In the genomic region with DNA sequence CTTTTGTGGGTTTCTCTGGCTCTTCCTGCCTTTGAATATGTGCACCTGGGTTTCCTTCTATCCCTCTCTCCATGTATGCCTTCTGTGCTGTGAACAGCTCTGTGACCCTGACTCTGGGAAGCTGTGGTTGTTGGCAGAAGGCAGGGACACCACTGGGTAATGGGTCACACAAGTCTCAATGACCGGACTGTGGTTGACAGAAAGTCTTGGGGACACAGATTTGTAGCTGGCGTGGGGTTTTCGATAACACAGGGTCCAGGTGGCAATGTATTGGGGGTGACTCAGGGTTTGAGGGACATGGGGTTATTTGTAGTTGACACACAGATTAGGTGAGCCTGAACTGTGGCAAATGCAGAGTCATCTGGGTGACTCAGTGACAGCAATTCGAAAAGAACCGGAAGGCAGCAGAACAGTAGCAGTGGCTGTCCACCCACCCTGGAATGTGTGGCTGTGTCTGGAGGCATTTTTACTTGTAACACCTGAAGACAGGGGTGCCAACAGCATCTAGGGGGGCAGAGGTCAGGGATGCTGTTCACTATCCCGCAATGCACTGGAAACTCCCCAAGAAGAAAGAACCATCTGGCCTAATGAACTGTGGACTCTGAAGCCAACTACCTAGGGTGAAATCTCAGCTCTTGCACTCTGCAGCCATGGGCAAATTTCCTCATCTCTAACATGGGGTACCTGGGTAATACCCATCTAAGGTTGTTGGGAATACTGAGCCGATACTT, we compare ENCODE assay signal across 1 cellular context.
TF ChIP-seq lines count a peak whose summit lies in the region.

No MANE protein-coding gene starts in this region.

TF ChIP-seq in WTC11, 78 proteins besides CTCF, POLR2A, EP300 and RAD21 (continued from another document):
- TF ChIP-seq, protein P1, sequence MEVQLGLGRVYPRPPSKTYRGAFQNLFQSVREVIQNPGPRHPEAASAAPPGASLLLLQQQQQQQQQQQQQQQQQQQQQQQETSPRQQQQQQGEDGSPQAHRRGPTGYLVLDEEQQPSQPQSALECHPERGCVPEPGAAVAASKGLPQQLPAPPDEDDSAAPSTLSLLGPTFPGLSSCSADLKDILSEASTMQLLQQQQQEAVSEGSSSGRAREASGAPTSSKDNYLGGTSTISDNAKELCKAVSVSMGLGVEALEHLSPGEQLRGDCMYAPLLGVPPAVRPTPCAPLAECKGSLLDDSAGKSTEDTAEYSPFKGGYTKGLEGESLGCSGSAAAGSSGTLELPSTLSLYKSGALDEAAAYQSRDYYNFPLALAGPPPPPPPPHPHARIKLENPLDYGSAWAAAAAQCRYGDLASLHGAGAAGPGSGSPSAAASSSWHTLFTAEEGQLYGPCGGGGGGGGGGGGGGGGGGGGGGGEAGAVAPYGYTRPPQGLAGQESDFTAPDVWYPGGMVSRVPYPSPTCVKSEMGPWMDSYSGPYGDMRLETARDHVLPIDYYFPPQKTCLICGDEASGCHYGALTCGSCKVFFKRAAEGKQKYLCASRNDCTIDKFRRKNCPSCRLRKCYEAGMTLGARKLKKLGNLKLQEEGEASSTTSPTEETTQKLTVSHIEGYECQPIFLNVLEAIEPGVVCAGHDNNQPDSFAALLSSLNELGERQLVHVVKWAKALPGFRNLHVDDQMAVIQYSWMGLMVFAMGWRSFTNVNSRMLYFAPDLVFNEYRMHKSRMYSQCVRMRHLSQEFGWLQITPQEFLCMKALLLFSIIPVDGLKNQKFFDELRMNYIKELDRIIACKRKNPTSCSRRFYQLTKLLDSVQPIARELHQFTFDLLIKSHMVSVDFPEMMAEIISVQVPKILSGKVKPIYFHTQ (CRISPR knock-in tag; IDR thresholded peaks at IDR 0.05) = no peak
- TF ChIP-seq MXD4 (CRISPR knock-in tag; IDR thresholded peaks at IDR 0.05; ENCODE audit: borderline replicate concordance) (no peak), SMAD4 (CRISPR knock-in tag; IDR thresholded peaks at IDR 0.05) (no peak), IRF2 (CRISPR knock-in tag; IDR thresholded peaks at IDR 0.05; ENCODE audit: borderline replicate concordance, low read depth) (no peak), NR2C2 (CRISPR knock-in tag; IDR thresholded peaks at IDR 0.05) (no peak), ZBTB43 (CRISPR knock-in tag; IDR thresholded peaks at IDR 0.05) (no peak), ZNF281 (CRISPR knock-in tag; IDR thresholded peaks at IDR 0.05) (no peak), IRF1 (CRISPR knock-in tag; IDR thresholded peaks at IDR 0.05) (no peak), JUN (CRISPR knock-in tag; IDR thresholded peaks at IDR 0.05) (no peak), TEAD1 (CRISPR knock-in tag; IDR thresholded peaks at IDR 0.05) (no peak), PRDM15 (CRISPR knock-in tag; IDR thresholded peaks at IDR 0.05) (no peak), ZNF425 (CRISPR knock-in tag; conservative IDR thresholded peaks at IDR 0.05) (no peak), RORB (CRISPR knock-in tag; IDR thresholded peaks at IDR 0.05) (no peak)
- TF ChIP-seq, protein P2, sequence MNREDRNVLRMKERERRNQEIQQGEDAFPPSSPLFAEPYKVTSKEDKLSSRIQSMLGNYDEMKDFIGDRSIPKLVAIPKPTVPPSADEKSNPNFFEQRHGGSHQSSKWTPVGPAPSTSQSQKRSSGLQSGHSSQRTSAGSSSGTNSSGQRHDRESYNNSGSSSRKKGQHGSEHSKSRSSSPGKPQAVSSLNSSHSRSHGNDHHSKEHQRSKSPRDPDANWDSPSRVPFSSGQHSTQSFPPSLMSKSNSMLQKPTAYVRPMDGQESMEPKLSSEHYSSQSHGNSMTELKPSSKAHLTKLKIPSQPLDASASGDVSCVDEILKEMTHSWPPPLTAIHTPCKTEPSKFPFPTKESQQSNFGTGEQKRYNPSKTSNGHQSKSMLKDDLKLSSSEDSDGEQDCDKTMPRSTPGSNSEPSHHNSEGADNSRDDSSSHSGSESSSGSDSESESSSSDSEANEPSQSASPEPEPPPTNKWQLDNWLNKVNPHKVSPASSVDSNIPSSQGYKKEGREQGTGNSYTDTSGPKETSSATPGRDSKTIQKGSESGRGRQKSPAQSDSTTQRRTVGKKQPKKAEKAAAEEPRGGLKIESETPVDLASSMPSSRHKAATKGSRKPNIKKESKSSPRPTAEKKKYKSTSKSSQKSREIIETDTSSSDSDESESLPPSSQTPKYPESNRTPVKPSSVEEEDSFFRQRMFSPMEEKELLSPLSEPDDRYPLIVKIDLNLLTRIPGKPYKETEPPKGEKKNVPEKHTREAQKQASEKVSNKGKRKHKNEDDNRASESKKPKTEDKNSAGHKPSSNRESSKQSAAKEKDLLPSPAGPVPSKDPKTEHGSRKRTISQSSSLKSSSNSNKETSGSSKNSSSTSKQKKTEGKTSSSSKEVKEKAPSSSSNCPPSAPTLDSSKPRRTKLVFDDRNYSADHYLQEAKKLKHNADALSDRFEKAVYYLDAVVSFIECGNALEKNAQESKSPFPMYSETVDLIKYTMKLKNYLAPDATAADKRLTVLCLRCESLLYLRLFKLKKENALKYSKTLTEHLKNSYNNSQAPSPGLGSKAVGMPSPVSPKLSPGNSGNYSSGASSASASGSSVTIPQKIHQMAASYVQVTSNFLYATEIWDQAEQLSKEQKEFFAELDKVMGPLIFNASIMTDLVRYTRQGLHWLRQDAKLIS (CRISPR knock-in tag; IDR thresholded peaks at IDR 0.05; ENCODE audit: borderline replicate concordance) = no peak
